Comparison of ENCODE assay signal across 2 cellular contexts in genomic region chr5:83553000-83553486, GRCh38.
TF ChIP-seq lines count a peak whose summit lies in the region.

No MANE protein-coding gene starts in this region.

TF ChIP-seq in IMR-90, 13 proteins besides CTCF, POLR2A, EP300 and RAD21:
- TF ChIP-seq MAFK (IDR thresholded peaks at IDR 0.05; ENCODE audit: low read depth, low read length) (no peak), RCOR1 (IDR thresholded peaks at IDR 0.05; ENCODE audit: insufficient replicate concordance, low read length) (no peak), NFE2L2 (IDR thresholded peaks at IDR 0.05; ENCODE audit: low read depth, low read length) (no peak), RFX5 (IDR thresholded peaks at IDR 0.05; ENCODE audit: low read depth, low read length) (no peak), MAZ (IDR thresholded peaks at IDR 0.05; ENCODE audit: borderline replicate concordance, low read depth, low read length) (no peak)

TF ChIP-seq in GM23338, 12 proteins besides CTCF, POLR2A, EP300 and RAD21:
- no peak for TF ChIP-seq NANOG (IDR thresholded peaks at IDR 0.05; ENCODE audit: borderline replicate concordance)
- no peak for TF ChIP-seq ZNF462 (CRISPR knock-in tag; IDR thresholded peaks at IDR 0.05)
- TF ChIP-seq ZNF114 (CRISPR knock-in tag; IDR thresholded peaks at IDR 0.05): no peak
- no peak for TF ChIP-seq EZH2phosphoT487 (IDR thresholded peaks at IDR 0.05; ENCODE audit: unreplicated experiment)
- TF ChIP-seq JUNB (IDR thresholded peaks at IDR 0.05; ENCODE audit: unreplicated experiment): no peak
- TF ChIP-seq POLR2AphosphoS5 (IDR thresholded peaks at IDR 0.05; ENCODE audit: low read depth): no peak
- no peak for TF ChIP-seq ZNF331 (CRISPR knock-in tag; IDR thresholded peaks at IDR 0.05; ENCODE audit: low read depth)
- TF ChIP-seq CREB1 (CRISPR knock-in tag; IDR thresholded peaks at IDR 0.05; ENCODE audit: low read depth): no peak
- TF ChIP-seq REST (IDR thresholded peaks at IDR 0.05; ENCODE audit: unreplicated experiment): no peak
- TF ChIP-seq ETS1 (IDR thresholded peaks at IDR 0.05): no peak
- no peak for TF ChIP-seq EZH2 (IDR thresholded peaks at IDR 0.05; ENCODE audit: low read depth, unreplicated experiment)
- no peak for TF ChIP-seq STAT1 (IDR thresholded peaks at IDR 0.05; ENCODE audit: unreplicated experiment)
